13 cellular contexts compared by ENCODE assay signal in the genomic region with DNA sequence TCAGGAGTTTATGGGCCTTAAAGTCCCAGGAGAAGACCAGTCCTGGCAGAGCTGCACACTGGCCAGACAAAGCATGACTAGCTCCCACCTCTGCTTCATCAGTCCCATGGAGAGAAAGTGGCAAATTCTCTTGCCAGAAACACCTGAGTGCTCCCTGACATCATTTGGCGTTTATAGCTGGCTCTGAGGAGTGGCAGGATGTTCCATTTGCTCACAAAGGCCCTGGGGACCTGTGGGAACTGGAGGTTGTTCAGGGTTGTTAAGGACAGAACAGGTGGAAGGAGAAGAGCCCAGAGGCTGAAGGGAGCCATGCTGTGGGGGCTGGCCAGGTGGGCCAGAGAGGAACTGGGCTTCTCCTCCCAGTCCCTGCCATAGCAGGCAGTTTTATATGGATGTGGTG. TPM values are rescaled to one million over a fixed set of nuclear protein-coding genes. Genes with fewer than 3 reads are reported as not detected.
DNase-seq lines count a peak whose midpoint lies in the region; ATAC-seq and TF ChIP-seq lines count a peak whose summit lies in the region.
"Had no signal": no experiment of that assay in that cellular context is flagged by ENCODE, and none has a peak within 500 bp of the region (broad histone marks: within the 10 kb centered on the region; RNA-seq: fewer than 3 reads in every experiment).

No MANE protein-coding gene starts in this region.

- H3K4me2 ChIP-seq in SK-N-SH = peak overlapping the region; percentile 25
- H3K4me2 ChIP-seq in OCI-LY7 (ENCODE audit: low read length) = no peak overlapping the region

- H2AFZ ChIP-seq in SK-N-SH (ENCODE audit: low read depth) = no peak overlapping the region
- H2AFZ ChIP-seq in OCI-LY7 (ENCODE audit: low read length) = no peak overlapping the region

- TF ChIP-seq CTCF in SK-N-SH (IDR thresholded peaks at IDR 0.05) (no peak), OCI-LY7 (conservative IDR thresholded peaks at IDR 0.05; ENCODE audit: low read length) (no peak)

- H3K9me2 ChIP-seq in SK-N-SH = no peaks in the 10 kb centered on the region
- H3K9me2 ChIP-seq in OCI-LY7 (ENCODE audit: insufficient read depth, low read length) = no peaks in the 10 kb centered on the region

- intact Hi-C loops in right cardiac atrium (cut with DNase I) = no loop called here
- intact Hi-C loops in aorta (cut with DNase I) = no loop called here
- intact Hi-C loops in OCI-LY7 (cut with micrococcal nuclease; ENCODE audit: unreplicated experiment) = no loop called here

- no peaks in the 10 kb centered on the region for H3K9me3 ChIP-seq in SK-N-SH
- no peaks in the 10 kb centered on the region for H3K9me3 ChIP-seq in SJCRH30 (replicated peaks)
- H3K9me3 ChIP-seq in right cardiac atrium (ENCODE audit: control insufficient read depth, low read length) = no peaks in the 10 kb centered on the region
- no peaks in the 10 kb centered on the region for H3K9me3 ChIP-seq in aorta (ENCODE audit: control insufficient read depth, low read length)
- H3K9me3 ChIP-seq in OCI-LY7 (ENCODE audit: low read length) = no peaks in the 10 kb centered on the region
- H3K9me3 ChIP-seq: adrenal gland had no signal

- WGBS in SK-N-SH (ENCODE audit: low lambda C conversion rate) = 100% methylated on average over 1 of the region's 1 CpG
- 37% methylated on average over 1 of the region's 1 CpG for WGBS in right cardiac atrium
- 4 to 11% methylated on average over 1 of the region's 1 CpG for WGBS in aorta, 2 donors

- BruUV-seq in OCI-LY7 (replicated peaks; lab: Mats Ljungman, UMichigan) = no TSS peak

- H3F3A ChIP-seq in SK-N-SH (replicated peaks; ENCODE audit: insufficient read depth) = peaks cover 38% of the 10 kb centered on the region

- peaks cover 20 to 85% of the 10 kb centered on the region in 2 experiments; a peak in 3 of 4 replicates for H3K4me1 ChIP-seq in SK-N-SH (ENCODE audit: control insufficient read depth in 1 of 2, insufficient read depth in 2 of 2, low read depth in 1 of 2, low read length in 1 of 2)
- peaks cover 6% of the 10 kb centered on the region; the same call in 1 of the 2 replicates for H3K4me1 ChIP-seq in SJCRH30
- H3K4me1 ChIP-seq in right cardiac atrium (ENCODE audit: control insufficient read depth, insufficient read depth, low read length) = peaks cover 10% of the 10 kb centered on the region
- peaks cover 0 to 15% of the 10 kb centered on the region in 2 donors for H3K4me1 ChIP-seq in aorta (ENCODE audit: control insufficient read depth in 1 of 2, insufficient read depth in 2 of 2, low read length in 2 of 2)
- H3K4me1 ChIP-seq in OCI-LY7 (ENCODE audit: insufficient read depth, low read length, poor library complexity, severe bottlenecking) = no peaks in the 10 kb centered on the region

- ATAC-seq in SK-N-SH treated with all-trans-retinoic acid at 6 μM for 48 hours (no peak), right cardiac atrium (peak in 1 of 2 donors; percentile 3), aorta (ENCODE audit: low FRiP score) (peak; percentile 30)

- H3K79me2 ChIP-seq in SK-N-SH (ENCODE audit: insufficient read depth) = no peaks in the 10 kb centered on the region
- H3K79me2 ChIP-seq in OCI-LY7 (ENCODE audit: insufficient read depth, low read depth, low read length) = no peaks in the 10 kb centered on the region

- no peak for TF ChIP-seq RAD21 in SK-N-SH (IDR thresholded peaks at IDR 0.05; ENCODE audit: low read length)

- CTCF ChIA-PET in SK-N-SH (lab: Yijun Ruan, JAX) = interaction anchor here (1.0 to 1.3 kb wide), 3 partner anchors 11 to 99 kb away, joined by 3 read pairs; no protein-coding TSS in a partner anchor
- CTCF ChIA-PET in OCI-LY7 (lab: Charles Lee; ENCODE audit: unreplicated experiment) = no interaction called here

- H4K20me1 ChIP-seq in SK-N-SH (ENCODE audit: insufficient read depth) (no peaks in the 10 kb centered on the region), OCI-LY7 (ENCODE audit: insufficient read depth, low read length) (no peaks in the 10 kb centered on the region)

- POLR2A ChIA-PET in SK-N-SH (lab: Yijun Ruan, JAX) (no interaction called here), OCI-LY7 (lab: Charles Lee) (no interaction called here)

- no peak for TF ChIP-seq EP300 in SK-N-SH (IDR thresholded peaks at IDR 0.05; ENCODE audit: borderline replicate concordance in 1 of 2, low read depth in 1 of 2, low read length in 1 of 2)

- H3K36me3 ChIP-seq in SK-N-SH (replicated peaks in 1 of 2; ENCODE audit: control insufficient read depth in 1 of 2, insufficient read depth in 2 of 2, low read length in 1 of 2) = no peaks in the 10 kb centered on the region
- H3K36me3 ChIP-seq in SJCRH30 = no peaks in the 10 kb centered on the region
- H3K36me3 ChIP-seq in aorta (ENCODE audit: control insufficient read depth in 1 of 2, insufficient read depth in 2 of 2, low read length in 1 of 2) = no peaks in the 10 kb centered on the region
- H3K36me3 ChIP-seq in OCI-LY7 (ENCODE audit: insufficient read depth, low read length) = no peaks in the 10 kb centered on the region
- H3K36me3 ChIP-seq: adrenal gland had no signal

- H3K27me3 ChIP-seq in SK-N-SH (ENCODE audit: insufficient read depth) = no peaks in the 10 kb centered on the region
- no peaks in the 10 kb centered on the region for H3K27me3 ChIP-seq in SJCRH30
- H3K27me3 ChIP-seq in right cardiac atrium (ENCODE audit: control insufficient read depth, insufficient read depth) = no peaks in the 10 kb centered on the region
- no peaks in the 10 kb centered on the region for H3K27me3 ChIP-seq in aorta (ENCODE audit: control insufficient read depth in 1 of 2, insufficient read depth in 2 of 2, low read length in 1 of 2)
- H3K27me3 ChIP-seq: adrenal gland had no signal

- no peak overlapping the region for H3K9ac ChIP-seq in SK-N-SH

- H3K27ac ChIP-seq in SK-N-SH (ENCODE audit: low read depth in 2 of 2, low read length in 1 of 2) (peak overlapping the region; percentile 62 to 63), SJCRH30 (no peak overlapping the region), right cardiac atrium (ENCODE audit: low read length) (peak overlapping the region; percentile 29), aorta (ENCODE audit: low read depth in 1 of 2, low read length in 2 of 2) (peak overlapping the region; percentile 24 to 62), OCI-LY7 (ENCODE audit: low read depth, low read length, poor library complexity, severe bottlenecking) (no peak overlapping the region)
- H3K27ac ChIP-seq: adrenal gland had no signal

- DNase-seq in SK-N-SH (no peak), SJCRH30 (peak; percentile 10 to 45), right cardiac atrium (no peak), aorta (no peak), 8988T (no peak), OCI-LY7 (ENCODE audit: low spot score) (no peak), UCSD-AML1 (lab: John Stamatoyannopoulos, UW; ENCODE audit: unreplicated experiment) (no peak)
- DNase-seq: activated CD4-positive, CD25-positive, alpha-beta regulatory T cell treated with anti-CD3 and anti-CD28 coated beads, Interleukin-2, amount 50 U/mL, for 72 hours; activated T-cell treated with anti-CD3 and anti-CD28 coated beads, Interleukin-2, amount 50 U/mL, for 24 hours; effector CD8-positive, alpha-beta T cell; kidney glomerular epithelial cell had no signal

- no peak overlapping the region for H3K4me3 ChIP-seq in SK-N-SH (ENCODE audit: low read depth in 2 of 2, low read length in 1 of 2)
- H3K4me3 ChIP-seq in SJCRH30 = no peak overlapping the region
- no peak overlapping the region for H3K4me3 ChIP-seq in right cardiac atrium (ENCODE audit: low read length)
- H3K4me3 ChIP-seq in aorta (ENCODE audit: low read length in 2 of 2) = no peak overlapping the region
- no peak overlapping the region for H3K4me3 ChIP-seq in OCI-LY7 (ENCODE audit: low read depth, low read length, poor library complexity, severe bottlenecking)
- H3K4me3 ChIP-seq: adrenal gland had no signal

TF ChIP-seq in SK-N-SH, 30 proteins besides CTCF, POLR2A, EP300 and RAD21 (continues in another document):
- TF ChIP-seq EZH2phosphoT487 (IDR thresholded peaks at IDR 0.05; ENCODE audit: borderline replicate concordance, low read depth) (no peak), ELF1 (IDR thresholded peaks at IDR 0.05) (no peak), POLR2AphosphoS5 (IDR thresholded peaks at IDR 0.05; ENCODE audit: low read depth, low read length) (no peak), TEAD4 (IDR thresholded peaks at IDR 0.05; ENCODE audit: borderline replicate concordance, insufficient read depth) (no peak), YY1 (IDR thresholded peaks at IDR 0.05; ENCODE audit: low read depth) (no peak), GABPA (IDR thresholded peaks at IDR 0.05; ENCODE audit: low read depth) (no peak), RFX5 (IDR thresholded peaks at IDR 0.05; ENCODE audit: low read length) (no peak), JUND (IDR thresholded peaks at IDR 0.05) (no peak)

TF ChIP-seq in SK-N-SH treated with all-trans-retinoic acid at 6 μM for 48 hours, 23 proteins besides CTCF, POLR2A, EP300 and RAD21 (continues in another document):
- TF ChIP-seq, protein P1, sequence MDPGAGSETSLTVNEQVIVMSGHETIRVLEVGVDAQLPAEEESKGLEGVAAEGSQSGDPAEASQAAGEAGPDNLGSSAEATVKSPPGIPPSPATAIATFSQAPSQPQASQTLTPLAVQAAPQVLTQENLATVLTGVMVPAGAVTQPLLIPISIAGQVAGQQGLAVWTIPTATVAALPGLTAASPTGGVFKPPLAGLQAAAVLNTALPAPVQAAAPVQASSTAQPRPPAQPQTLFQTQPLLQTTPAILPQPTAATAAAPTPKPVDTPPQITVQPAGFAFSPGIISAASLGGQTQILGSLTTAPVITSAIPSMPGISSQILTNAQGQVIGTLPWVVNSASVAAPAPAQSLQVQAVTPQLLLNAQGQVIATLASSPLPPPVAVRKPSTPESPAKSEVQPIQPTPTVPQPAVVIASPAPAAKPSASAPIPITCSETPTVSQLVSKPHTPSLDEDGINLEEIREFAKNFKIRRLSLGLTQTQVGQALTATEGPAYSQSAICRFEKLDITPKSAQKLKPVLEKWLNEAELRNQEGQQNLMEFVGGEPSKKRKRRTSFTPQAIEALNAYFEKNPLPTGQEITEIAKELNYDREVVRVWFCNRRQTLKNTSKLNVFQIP (CRISPR knock-in tag; IDR thresholded peaks at IDR 0.05; ENCODE audit: borderline replicate concordance, low read depth) = no peak
- TF ChIP-seq ZFP3 (CRISPR knock-in tag; IDR thresholded peaks at IDR 0.05) = no peak
- TF ChIP-seq ARNTL (CRISPR knock-in tag; IDR thresholded peaks at IDR 0.05; ENCODE audit: borderline replicate concordance, low read depth) = no peak
- no peak for TF ChIP-seq GLIS3 (CRISPR knock-in tag; IDR thresholded peaks at IDR 0.05)
- TF ChIP-seq OSR1 (CRISPR knock-in tag; IDR thresholded peaks at IDR 0.05) = no peak
- TF ChIP-seq RARB (CRISPR knock-in tag; IDR thresholded peaks at IDR 0.05) = no peak
- TF ChIP-seq BACH2 (CRISPR knock-in tag; IDR thresholded peaks at IDR 0.05; ENCODE audit: borderline replicate concordance) = no peak

RNA-seq across cellular contexts. Expression of a gene that starts 56.1 kb away (rescaled TPM):
- polyA plus RNA-seq in SK-N-SH (2012; rRNA removed) (2,018 and 3,014 TPM in 2 replicates), right cardiac atrium (3,516 TPM), aorta (1,000 to 10,000 TPM; 4,723 to 6,118 TPM)
- 1,664 and 2,199 TPM in 2 replicates for polyA plus RNA-seq in SK-N-SH (2012; cell fraction: cytosol; rRNA removed)
- polyA plus RNA-seq in SK-N-SH (2012; cell fraction: nucleus; rRNA removed) = 828 and 1,169 TPM in 2 replicates
- 4,028 and 4,913 TPM in 2 replicates for total RNA-seq in SJCRH30 (2014; rRNA removed; shearing (Covaris generic))
- total RNA-seq in right cardiac atrium (1,000 to 10,000 TPM; 1,836 to 2,258 (median 1,899) TPM), aorta (1,000 to 10,000 TPM; 1,684 to 1,766 TPM), OCI-LY7 (2022) (3,282 and 3,500 TPM in 2 replicates)
- 4,020 and 4,194 TPM in 2 replicates for total RNA-seq in OCI-LY7 (2014; rRNA removed; shearing (Covaris generic))

Comparison
In these comparisons a context has a peak if more than half of its experiments do, and no peak if none do; other contexts are left out.
1. DNase-seq: peak in SJCRH30 (2 of 2); none in SK-N-SH (single experiment), right cardiac atrium (0 of 3), aorta (0 of 2), 8988T (single experiment), OCI-LY7 (single experiment) and UCSD-AML1 (single experiment).
2. H3K27ac ChIP-seq: peak in SK-N-SH (2 of 2), right cardiac atrium (single experiment) and aorta (2 of 2); none in SJCRH30 (single experiment) and OCI-LY7 (single experiment).